1 cellular context compared by ENCODE assay signal in genomic region chr13:80871481-80871880, GRCh38.
TF ChIP-seq lines count a peak whose summit lies in the region.

No MANE protein-coding gene starts in this region.

TF ChIP-seq in endothelial cell of umbilical vein, 7 proteins besides CTCF, POLR2A, EP300 and RAD21 (continued from another document):
- TF ChIP-seq MAX (IDR thresholded peaks at IDR 0.05; ENCODE audit: insufficient read depth, insufficient read length), result no peak
- peak; percentile 44 for TF ChIP-seq FOS (IDR thresholded peaks at IDR 0.05; ENCODE audit: borderline replicate concordance, insufficient read depth, low read length)
- no peak for TF ChIP-seq MYC (IDR thresholded peaks at IDR 0.05; ENCODE audit: low read depth, low read length)
- TF ChIP-seq GATA2 (IDR thresholded peaks at IDR 0.05; ENCODE audit: insufficient read depth, insufficient read length, low read depth, low read length), result no peak
